ENCODE assay signal across 29 cellular contexts in genomic region chr13:97768134-97768533, GRCh38.
"Had no signal": no experiment of that assay in that cellular context is flagged by ENCODE, and none has a peak within 500 bp of the region (broad histone marks: within the 10 kb centered on the region; RNA-seq: fewer than 3 reads in every experiment).

No MANE protein-coding gene starts in this region.

- H3K9ac ChIP-seq: neural progenitor cell, parathyroid adenoma had no signal

- H3K27me3 ChIP-seq: neural progenitor cell, ovary, spleen, thyroid gland, tibial nerve, upper lobe of left lung, vagina had no signal

- DNase-seq: natural killer cell; occipital lobe; ovary; posterior cingulate gyrus; psoas muscle; right cardiac atrium; spleen; stimulated activated CD4-positive, alpha-beta T cell treated with anti-CD3 and anti-CD28 coated beads, Interleukin-12 subunit alpha, Interleukin-12 subunit beta, amount 100 ng/mL, for 4 hours; stimulated activated CD4-positive, alpha-beta T cell treated with anti-CD3 and anti-CD28 coated beads, Interleukin-1b, Interleukin-23, amount 100 ng/mL, for 48 hours; stimulated activated CD4-positive, alpha-beta T cell treated with anti-CD3 and anti-CD28 coated beads, Interleukin-4, amount 100 ng/mL, for 1 hour; stimulated activated CD4-positive, alpha-beta T cell treated with anti-CD3 and anti-CD28 coated beads, Interleukin-4, amount 100 ng/mL, for 4 hours; stimulated activated CD8-positive, alpha-beta memory T cell treated with anti-CD3 and anti-CD28 coated beads, Interleukin-4, amount 100 ng/mL, for 48 hours; stimulated activated naive CD4-positive, alpha-beta T cell; stimulated activated naive CD8-positive, alpha-beta T cell treated with anti-CD3 and anti-CD28 coated beads, Interleukin-15, amount 100 ng/mL, for 72 hours; stimulated activated naive CD8-positive, alpha-beta T cell treated with anti-CD3 and anti-CD28 coated beads, Interleukin-15, Interleukin-2, amounts not matched to agents 100 U/mL and 50 U/mL, for 24 hours; substantia nigra; thyroid gland; trophoblast cell; upper lobe of left lung had no signal

- H3K4me1 ChIP-seq: neural progenitor cell, parathyroid adenoma, psoas muscle, spleen, thyroid gland, tibial nerve, upper lobe of left lung, vagina had no signal

- FAIRE-seq: urothelium cell line had no signal

- H3K27ac ChIP-seq: neural progenitor cell, ovary, parathyroid adenoma, psoas muscle, skin epidermis, spleen, thoracic aorta, thyroid gland, tibial nerve, upper lobe of left lung, vagina had no signal

- ATAC-seq: natural killer cell; psoas muscle; right cardiac atrium; sciatic nerve; stimulated activated memory B cell treated with anti-CD40 and anti-IgM and Interleukin-4, amounts not matched to agents 10 μg/mL and 1 μg/mL and 100 μg/mL, for 72 hours; stimulated activated naive CD8-positive, alpha-beta T cell treated with anti-CD3 and anti-CD28 coated beads, Interleukin-15, amount 100 ng/mL, for 72 hours; stimulated activated naive CD8-positive, alpha-beta T cell treated with anti-CD3 and anti-CD28 coated beads, Interleukin-15, Interleukin-2, amounts not matched to agents 100 U/mL and 50 U/mL, for 24 hours had no signal

- H3K4me3 ChIP-seq: neural progenitor cell, ovary, psoas muscle, skin epidermis, smooth muscle cell, spleen, thoracic aorta, thyroid gland, tibial nerve, upper lobe of left lung, vagina had no signal

- H3K9me3 ChIP-seq: ovary, psoas muscle, thoracic aorta, thyroid gland, upper lobe of left lung, vagina had no signal

- H2AFZ ChIP-seq: neural progenitor cell, parathyroid adenoma had no signal

- H3K4me2 ChIP-seq: neural progenitor cell, smooth muscle cell had no signal

- H3K79me2 ChIP-seq: parathyroid adenoma had no signal

- H3K36me3 ChIP-seq: neural progenitor cell, ovary, spleen, thoracic aorta, thyroid gland, tibial nerve, upper lobe of left lung, vagina had no signal
